In genomic region chr5:7894860-7895259, GRCh38 we compare ENCODE assay signal across 13 cellular contexts. TPM values are rescaled to one million over a fixed set of nuclear protein-coding genes. Genes with fewer than 3 reads are reported as not detected.
DNase-seq lines count a peak whose midpoint lies in the region; ATAC-seq, FAIRE-seq and TF ChIP-seq lines count a peak whose summit lies in the region.
"Had no signal": no experiment of that assay in that cellular context is flagged by ENCODE, and none has a peak within 500 bp of the region (broad histone marks: within the 10 kb centered on the region; RNA-seq: fewer than 3 reads in every experiment).

No MANE protein-coding gene starts in this region.

- POLR2A ChIA-PET in SK-N-SH (lab: Yijun Ruan, JAX), result no interaction called here

- H3K27me3 ChIP-seq in vagina (no peaks in the 10 kb centered on the region), testis (no peaks in the 10 kb centered on the region), SK-N-SH (ENCODE audit: insufficient read depth) (no peaks in the 10 kb centered on the region)

- TF ChIP-seq POLR2A in GM12892 (IDR thresholded peaks at IDR 0.05; ENCODE audit: low read depth, low read length) (no peak), vagina (IDR thresholded peaks at IDR 0.05) (no peak), testis (IDR thresholded peaks at IDR 0.05) (no peak)

- H3K4me3 ChIP-seq in vagina (no peak overlapping the region), testis (no peak overlapping the region), SK-N-SH (ENCODE audit: low read depth in 2 of 2, low read length in 1 of 2) (no peak overlapping the region)

- intact Hi-C loops in vagina (cut with DNase I) (no loop called here), testis (cut with DNase I; ENCODE audit: low total_unique reads) (no loop called here)

- no peak overlapping the region for H3K4me2 ChIP-seq in SK-N-SH

- TF ChIP-seq EP300 in SK-N-SH (IDR thresholded peaks at IDR 0.05; ENCODE audit: borderline replicate concordance in 1 of 2, low read depth in 1 of 2, low read length in 1 of 2), result no peak

- H3K9ac ChIP-seq in SK-N-SH, result no peak overlapping the region

- no peaks in the 10 kb centered on the region for H3K9me3 ChIP-seq in vagina
- no peaks in the 10 kb centered on the region for H3K9me3 ChIP-seq in testis
- H3K9me3 ChIP-seq in SK-N-SH, result no peaks in the 10 kb centered on the region

- no peak for TF ChIP-seq RAD21 in SK-N-SH (IDR thresholded peaks at IDR 0.05; ENCODE audit: low read length)

- no peak overlapping the region for H3K27ac ChIP-seq in vagina
- H3K27ac ChIP-seq in testis, result no peak overlapping the region
- H3K27ac ChIP-seq in SK-N-SH (ENCODE audit: low read depth in 2 of 2, low read length in 1 of 2), result no peak overlapping the region

- H3K4me1 ChIP-seq in vagina (no peaks in the 10 kb centered on the region), testis (no peaks in the 10 kb centered on the region), SK-N-SH (ENCODE audit: control insufficient read depth in 1 of 2, insufficient read depth in 2 of 2, low read depth in 1 of 2, low read length in 1 of 2) (no peaks in the 10 kb centered on the region)

- peaks cover 7 to 83% of the 10 kb centered on the region in 2 donors for H3K36me3 ChIP-seq in vagina
- H3K36me3 ChIP-seq in testis (ENCODE audit: low read depth, missing control alignments), result no peaks in the 10 kb centered on the region
- peaks cover 72 to 97% of the 10 kb centered on the region in 2 experiments for H3K36me3 ChIP-seq in SK-N-SH (replicated peaks in 1 of 2; ENCODE audit: control insufficient read depth in 1 of 2, insufficient read depth in 2 of 2, low read length in 1 of 2)

- peak; percentile 99 for ATAC-seq in HG02678 (IDR thresholded peaks at IDR 0.05; ENCODE audit: unreplicated experiment)
- peak; percentile 94 for ATAC-seq in HG03457 (IDR thresholded peaks at IDR 0.05; ENCODE audit: unreplicated experiment)

- TF ChIP-seq CTCF in vagina (IDR thresholded peaks at IDR 0.05), result no peak
- no peak for TF ChIP-seq CTCF in testis (IDR thresholded peaks at IDR 0.05)
- TF ChIP-seq CTCF in SK-N-SH (IDR thresholded peaks at IDR 0.05), result no peak

- no peak overlapping the region for H2AFZ ChIP-seq in SK-N-SH (ENCODE audit: low read depth)

- DNase-seq in GM12892 (ENCODE audit: insufficient read length) (no peak), GM19239 (ENCODE audit: insufficient read length, low spot score) (no peak), vagina (ENCODE audit: extremely low spot score in 2 of 2) (no peak), testis (no peak), SIG-M5 treated with dmso at 0.1 percent for 504 hours (lab: John Stamatoyannopoulos, UW; ENCODE audit: unreplicated experiment) (no peak), SK-N-SH (no peak)
- DNase-seq: activated naive CD4-positive, alpha-beta T cell treated with anti-CD3 and anti-CD28 coated beads, Interleukin-2, amount 10 ng/mL, durations not matched to agents 7 days and 5 days; GDM1; NCI-H1092; NK-92 treated with Interleukin-12 subunit alpha and Interleukin-12 subunit beta, amount 100 ng/mL, for 24 hours had no signal

- peaks cover 3% of the 10 kb centered on the region for H3F3A ChIP-seq in SK-N-SH (replicated peaks; ENCODE audit: insufficient read depth)

- no peaks in the 10 kb centered on the region for H3K79me2 ChIP-seq in SK-N-SH (ENCODE audit: insufficient read depth)

- FAIRE-seq in GM12892 (lab: Jason Lieb, UNC) (peak; percentile 56), GM19239 (lab: Jason Lieb, UNC) (peak; percentile 23)

- no peaks in the 10 kb centered on the region for H3K9me2 ChIP-seq in SK-N-SH

- WGBS in testis, 2 donors, result 80% methylated on average over 2 of the region's 2 CpGs
- WGBS in SK-N-SH (ENCODE audit: low lambda C conversion rate), result 78% methylated on average over 2 of the region's 2 CpGs

- no peaks in the 10 kb centered on the region for H4K20me1 ChIP-seq in SK-N-SH (ENCODE audit: insufficient read depth)

- CTCF ChIA-PET in SK-N-SH (lab: Yijun Ruan, JAX), result no interaction called here

TF ChIP-seq in SK-N-SH, 30 proteins besides CTCF, POLR2A, EP300 and RAD21:
- TF ChIP-seq FOXJ3 (CRISPR knock-in tag; IDR thresholded peaks at IDR 0.05) (no peak), YY1 (IDR thresholded peaks at IDR 0.05; ENCODE audit: low read depth) (no peak), EZH2phosphoT487 (IDR thresholded peaks at IDR 0.05; ENCODE audit: borderline replicate concordance, low read depth) (no peak), SIN3A (IDR thresholded peaks at IDR 0.05; ENCODE audit: borderline replicate concordance, low read depth, low read length) (no peak), NRF1 (IDR thresholded peaks at IDR 0.05; ENCODE audit: low read depth, low read length) (no peak), ZBTB33 (IDR thresholded peaks at IDR 0.05; ENCODE audit: borderline replicate concordance, low read depth) (no peak), GATA2 (CRISPR knock-in tag; IDR thresholded peaks at IDR 0.05) (no peak), TEAD4 (IDR thresholded peaks at IDR 0.05; ENCODE audit: borderline replicate concordance, insufficient read depth) (no peak), PBX3 (IDR thresholded peaks at IDR 0.05) (no peak), CHD2 (IDR thresholded peaks at IDR 0.05; ENCODE audit: low read length, partially characterized antibody) (no peak), REST (IDR thresholded peaks at IDR 0.05; ENCODE audit: low read depth, low read length) (no peak), SMC3 (IDR thresholded peaks at IDR 0.05; ENCODE audit: low read depth, low read length) (no peak)

RNA-seq across cellular contexts. Expression of gene MTRR, which starts 25.9 kb away (rescaled TPM):
- 23.0 TPM for polyA plus RNA-seq in GM12892 (2012; ENCODE audit: missing spikeins)
- total RNA-seq in vagina, result 33.1 TPM
- total RNA-seq in testis, result 10 to 100 TPM; 56.3 to 82.6 TPM
- 71.4 TPM for polyA plus RNA-seq in testis (ENCODE audit: insufficient read depth, low read depth, low replicate concordance)
- 18.4 and 23.5 TPM in 2 replicates for polyA plus RNA-seq in SK-N-SH (2012; rRNA removed)
- polyA plus RNA-seq in SK-N-SH (2012; cell fraction: cytosol; rRNA removed), result 17.6 and 18.2 TPM in 2 replicates
- 49.1 and 69.3 TPM in 2 replicates for polyA plus RNA-seq in SK-N-SH (2012; cell fraction: nucleus; rRNA removed)

RNA-seq across cellular contexts. Expression of gene FASTKD3, which starts 26.0 kb away (rescaled TPM):
- 17.1 TPM for polyA plus RNA-seq in GM12892 (2012; ENCODE audit: missing spikeins)
- total RNA-seq in vagina (14.7 TPM), testis (10 to 100 TPM; 11.7 TPM)
- polyA plus RNA-seq in testis (ENCODE audit: insufficient read depth, low read depth, low replicate concordance) (8.0 TPM), SK-N-SH (2012; rRNA removed) (5.4 and 8.5 TPM in 2 replicates)
- polyA plus RNA-seq in SK-N-SH (2012; cell fraction: cytosol; rRNA removed), result 7.9 and 8.2 TPM in 2 replicates
- polyA plus RNA-seq in SK-N-SH (2012; cell fraction: nucleus; rRNA removed), result 4.0 and 12.3 TPM in 2 replicates

RNA-seq across cellular contexts. Expression of gene CFAP90, which starts 43.9 kb away (rescaled TPM):
- not detected for polyA plus RNA-seq in GM12892 (2012; ENCODE audit: missing spikeins)
- total RNA-seq in vagina (2.5 TPM), testis (10 to 100 TPM; 12.2 to 33.0 TPM)
- polyA plus RNA-seq in testis (ENCODE audit: insufficient read depth, low read depth, low replicate concordance) (55.2 TPM), SK-N-SH (2012; rRNA removed) (0.06 and 0.10 TPM in 2 replicates)
- polyA plus RNA-seq in SK-N-SH (2012; cell fraction: cytosol; rRNA removed), result 0.12 TPM in 2 replicates
- polyA plus RNA-seq in SK-N-SH (2012; cell fraction: nucleus; rRNA removed), result 0.13 and 0.14 TPM in 2 replicates
- total RNA-seq: pulmonary artery endothelial cell had no signal
